17 cellular contexts compared by ENCODE assay signal in the genomic region with DNA sequence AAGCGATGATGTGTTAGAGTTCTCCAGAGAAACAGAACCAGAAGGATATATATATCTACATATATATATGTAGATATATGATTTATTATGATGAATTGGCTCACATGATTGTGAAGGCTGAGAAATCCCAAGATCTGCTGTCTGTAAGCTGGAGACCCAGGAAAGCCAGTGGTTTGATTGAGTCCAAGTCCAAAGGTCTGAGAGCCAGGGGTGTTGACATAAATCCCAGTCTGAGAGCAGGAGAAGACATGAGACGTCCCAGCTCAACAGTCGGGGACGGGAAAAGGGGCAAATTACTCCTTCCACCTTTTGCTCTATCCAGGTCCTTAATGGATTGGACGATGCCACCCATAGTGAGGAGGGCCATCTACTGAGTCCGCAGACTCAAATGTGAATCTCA.
DNase-seq lines count a peak whose midpoint lies in the region; ATAC-seq, FAIRE-seq and TF ChIP-seq lines count a peak whose summit lies in the region.
"Had no signal": no experiment of that assay in that cellular context is flagged by ENCODE, and none has a peak within 500 bp of the region (broad histone marks: within the 10 kb centered on the region; RNA-seq: fewer than 3 reads in every experiment).

No MANE protein-coding gene starts in this region.

- 24% methylated on average over 5 of the region's 6 CpGs for WGBS in HepG2 (ENCODE audit: low lambda C conversion rate)
- WGBS in small intestine, 3 donors: 32 to 60% (median 57%) methylated on average over 6 of the region's 6 CpGs
- 59 to 67% (median 62%) methylated on average over 6 of the region's 6 CpGs for WGBS in heart left ventricle, 4 donors

- no peak overlapping the region for H3K4me2 ChIP-seq in HepG2 (ENCODE audit: low read depth, low read length)

- no peak overlapping the region for H3K9ac ChIP-seq in HepG2 (ENCODE audit: insufficient read depth, low read depth, low read length)
- H3K9ac ChIP-seq: BLaER1 treated with 17β-estradiol and CSF1 and Interleukin-3, amounts not matched to agents 10 nM and 100 nM had no signal

- peaks cover 12% of the 10 kb centered on the region for H3K4me1 Mint-ChIP-seq in dendritic cell treated with granulocyte-macrophage colony-stimulating factor and Interleukin-4, amounts not matched to agents 40 ng/mL and 50 ng/mL, for 4 days (ENCODE audit: low read depth)

- H3K4me1 ChIP-seq in RWPE2 (ENCODE audit: insufficient read depth, poor library complexity, severe bottlenecking): no peaks in the 10 kb centered on the region
- peaks cover 8% of the 10 kb centered on the region for H3K4me1 ChIP-seq in HepG2 (ENCODE audit: insufficient read depth, low read length)
- H3K4me1 ChIP-seq in small intestine (ENCODE audit: control insufficient read depth in 2 of 2, insufficient read depth in 1 of 2, low read depth in 1 of 2, low read length in 1 of 2): no peaks in the 10 kb centered on the region
- H3K4me1 ChIP-seq in heart left ventricle: peaks cover 0 to 3% (median 0%) of the 10 kb centered on the region in 12 donors

- H3K27ac ChIP-seq in RWPE2 (ENCODE audit: poor library complexity, severe bottlenecking): no peak overlapping the region
- H3K27ac ChIP-seq in HepG2 (ENCODE audit: extremely low read length, insufficient read depth, low read length): no peak overlapping the region
- no peak overlapping the region for H3K27ac ChIP-seq in small intestine (ENCODE audit: low read depth in 1 of 2, low read length in 1 of 2)
- no peak overlapping the region for H3K27ac ChIP-seq in heart left ventricle
- H3K27ac ChIP-seq: BLaER1 treated with 17β-estradiol and CSF1 and Interleukin-3, amounts not matched to agents 10 nM and 100 nM had no signal

- intact Hi-C loops in dendritic cell treated with granulocyte-macrophage colony-stimulating factor and Interleukin-4, amounts not matched to agents 40 ng/mL and 50 ng/mL, for 4 days (cut with micrococcal nuclease): no loop called here
- intact Hi-C loops in HepG2 (cut with micrococcal nuclease; ENCODE audit: unreplicated experiment): no loop called here
- intact Hi-C loops in heart left ventricle (cut with DNase I): loop anchor here in 3 of 10 donors (5.0 to 10.0 kb wide), 2 partner anchors 136 to 162 kb away; no protein-coding TSS in a partner anchor

- peak overlapping the region; percentile 69 for H3K27ac Mint-ChIP-seq in dendritic cell treated with granulocyte-macrophage colony-stimulating factor and Interleukin-4, amounts not matched to agents 40 ng/mL and 50 ng/mL, for 4 days
- H3K27ac Mint-ChIP-seq: B cell; CD8-positive, alpha-beta T cell; H9 had no signal

- TF ChIP-seq RAD21 in HepG2 (CRISPR knock-in tag; IDR thresholded peaks at IDR 0.05): no peak

- H3K36me3 Mint-ChIP-seq in dendritic cell treated with granulocyte-macrophage colony-stimulating factor and Interleukin-4, amounts not matched to agents 40 ng/mL and 50 ng/mL, for 4 days (ENCODE audit: low read depth): peaks cover 43% of the 10 kb centered on the region

- H3K4me3 Mint-ChIP-seq in dendritic cell treated with granulocyte-macrophage colony-stimulating factor and Interleukin-4, amounts not matched to agents 40 ng/mL and 50 ng/mL, for 4 days: no peak overlapping the region
- H3K4me3 Mint-ChIP-seq: B cell; CD8-positive, alpha-beta T cell; H9 had no signal

- H3K36me3 ChIP-seq in RWPE2 (ENCODE audit: low read depth) (no peaks in the 10 kb centered on the region), HepG2 (replicated peaks in 1 of 2; ENCODE audit: control insufficient read depth in 1 of 2, insufficient read depth in 2 of 2, low read length in 2 of 2) (no peaks in the 10 kb centered on the region), small intestine (ENCODE audit: control insufficient read depth in 2 of 2, insufficient read depth in 2 of 2, low read length in 2 of 2) (peaks cover 0 to 2% of the 10 kb centered on the region in 2 donors), heart left ventricle (peaks cover 0 to 19% (median 13%) of the 10 kb centered on the region in 9 donors)

- POLR2A ChIA-PET in HepG2 (lab: Yijun Ruan, JAX): no interaction called here

- TF ChIP-seq EP300 in HepG2 (IDR thresholded peaks at IDR 0.05; ENCODE audit: low read depth in 2 of 2, low read length in 2 of 2) (no peak), HepG2 (CRISPR knock-in tag; IDR thresholded peaks at IDR 0.05; ENCODE audit: borderline replicate concordance) (no peak)

- CTCF ChIA-PET in HepG2 (lab: Yijun Ruan, JAX; ENCODE audit: low intra/inter-chr PET ratio, low total read pairs): no interaction called here

- no peaks in the 10 kb centered on the region for H3K79me2 ChIP-seq in HepG2 (ENCODE audit: insufficient read depth, low read length)

- DNase-seq in RWPE2 (ENCODE audit: low spot score) (peak; percentile 9), HepG2 (ENCODE audit: low spot score) (no peak), small intestine (peak; percentile 81), DMS 273 treated with DMSO at 0.1 percent for 48 hours (lab: John Stamatoyannopoulos, UW) (no peak), heart left ventricle (no peak), NCI-H1694 treated with DMSO at 0.1 percent for 48 hours (lab: John Stamatoyannopoulos, UW) (no peak)
- DNase-seq: Calu3, DMS53, DND-41, EL, H9 had no signal

- H3K4me3 ChIP-seq in RWPE2 (ENCODE audit: severe bottlenecking) (no peak overlapping the region), HepG2 (replicated peaks in 1 of 3; ENCODE audit: insufficient read depth in 1 of 3, low read depth in 2 of 3, low read length in 3 of 3) (no peak overlapping the region), small intestine (ENCODE audit: low read depth in 1 of 2, low read length in 2 of 2) (no peak overlapping the region), heart left ventricle (no peak overlapping the region)
- H3K4me3 ChIP-seq: BLaER1 treated with 17β-estradiol and CSF1 and Interleukin-3, amounts not matched to agents 10 nM and 100 nM; GM12878 had no signal

- H3K27me3 ChIP-seq in RWPE2 (ENCODE audit: insufficient read depth, poor library complexity, severe bottlenecking) (no peaks in the 10 kb centered on the region), HepG2 (ENCODE audit: control insufficient read depth in 1 of 2, insufficient read depth in 2 of 2, low read length in 2 of 2) (peaks cover 1 to 5% of the 10 kb centered on the region in 2 experiments; a peak in 2 of 5 replicates), small intestine (ENCODE audit: control insufficient read depth in 2 of 2, insufficient read depth in 2 of 2, low read length in 2 of 2) (no peaks in the 10 kb centered on the region), heart left ventricle (peaks cover 0 to 19% (median 0%) of the 10 kb centered on the region in 9 donors)
- H3K27me3 ChIP-seq: BLaER1 treated with 17β-estradiol and CSF1 and Interleukin-3, amounts not matched to agents 10 nM and 100 nM had no signal

- in situ Hi-C loops in HepG2 (cut with HindIII; ENCODE audit: extremely low pct_ligation_motif_present, low pct_unique_long_range_greater_than_20kb): loop anchor here (5.0 kb wide), 1 partner anchor 131 kb away; no protein-coding TSS in a partner anchor

- no peak overlapping the region for H2AFZ ChIP-seq in HepG2 (ENCODE audit: low read length)

- H4K20me1 ChIP-seq in HepG2 (ENCODE audit: insufficient read depth, low read length): no peaks in the 10 kb centered on the region
- H4K20me1 ChIP-seq: BLaER1 treated with 17β-estradiol and CSF1 and Interleukin-3, amounts not matched to agents 10 nM and 100 nM had no signal

- TF ChIP-seq CTCF in RWPE2 (IDR thresholded peaks at IDR 0.05; ENCODE audit: poor library complexity, severe bottlenecking) (no peak), HepG2 (CRISPR knock-in tag; IDR thresholded peaks at IDR 0.05) (no peak), heart left ventricle (IDR thresholded peaks at IDR 0.05) (no peak)

- BruUV-seq in HepG2 (replicated peaks; lab: Mats Ljungman, UMichigan): no TSS peak

- no peak for TF ChIP-seq POLR2A in HepG2 (IDR thresholded peaks at IDR 0.05; ENCODE audit: insufficient read depth in 1 of 2, low read depth in 2 of 2, low read length in 2 of 2)
- no peak for TF ChIP-seq POLR2A in heart left ventricle (IDR thresholded peaks at IDR 0.05)

- no peak for FAIRE-seq in HepG2 (lab: Jason Lieb, UNC)
- no peak for FAIRE-seq in small intestine (lab: Jason Lieb, UNC)
- FAIRE-seq: GM12878, H1 had no signal

- peaks cover 11% of the 10 kb centered on the region for H3K27me3 Mint-ChIP-seq in dendritic cell treated with granulocyte-macrophage colony-stimulating factor and Interleukin-4, amounts not matched to agents 40 ng/mL and 50 ng/mL, for 4 days

- no peaks in the 10 kb centered on the region for H3K9me3 ChIP-seq in RWPE2 (ENCODE audit: severe bottlenecking)
- no peaks in the 10 kb centered on the region for H3K9me3 ChIP-seq in HepG2 (ENCODE audit: low read length)
- H3K9me3 ChIP-seq in small intestine (ENCODE audit: control insufficient read depth, low read depth): no peaks in the 10 kb centered on the region
- H3K9me3 ChIP-seq in heart left ventricle: no peaks in the 10 kb centered on the region

- H3K9me3 Mint-ChIP-seq in dendritic cell treated with granulocyte-macrophage colony-stimulating factor and Interleukin-4, amounts not matched to agents 40 ng/mL and 50 ng/mL, for 4 days: no peaks in the 10 kb centered on the region
- H3K9me3 Mint-ChIP-seq: CD8-positive, alpha-beta T cell; H9 had no signal

- no peak for ATAC-seq in RWPE2 (ENCODE audit: low read depth)
- no peak; the same call in 2 of the 3 replicates for ATAC-seq in HepG2
- no peak for ATAC-seq in heart left ventricle
- ATAC-seq: CD8-positive, alpha-beta T cell; GM12878 had no signal

TF ChIP-seq in HepG2, 621 proteins besides CTCF, POLR2A, EP300 and RAD21:
- no peak for TF ChIP-seq DMAP1 (CRISPR knock-in tag; IDR thresholded peaks at IDR 0.05)
- TF ChIP-seq FOXA3 (CRISPR knock-in tag; IDR thresholded peaks at IDR 0.05): 0 out of 2 replicates have a peak, but pooled peaks have one; percentile 16
- TF ChIP-seq CREM (IDR thresholded peaks at IDR 0.05): no peak
- TF ChIP-seq CREM (CRISPR knock-in tag; IDR thresholded peaks at IDR 0.05): no peak
- no peak for TF ChIP-seq PITX1 (CRISPR knock-in tag; IDR thresholded peaks at IDR 0.05)
- 0 out of 2 replicates have a peak, but pooled peaks have one; percentile 8 for TF ChIP-seq HNF4A (CRISPR knock-in tag; IDR thresholded peaks at IDR 0.05)
- no peak for TF ChIP-seq ATRX (CRISPR knock-in tag; IDR thresholded peaks at IDR 0.05; ENCODE audit: borderline replicate concordance)
TF ChIP-seq in HepG2: peak in this region for 2.

Comparison
In these comparisons a context has a peak if more than half of its experiments do, and no peak if none do; other contexts are left out.
1. DNase-seq: peak in RWPE2 (single experiment) and small intestine (single experiment); none in HepG2 (single experiment), DMS 273 treated with DMSO at 0.1 percent for 48 hours (single experiment), heart left ventricle (0 of 5) and NCI-H1694 treated with DMSO at 0.1 percent for 48 hours (single experiment).